ENCODE assay signal across 1 cellular context in genomic region chr3:59980576-59980975, GRCh38.
TF ChIP-seq lines count a peak whose summit lies in the region.

No MANE protein-coding gene starts in this region.

TF ChIP-seq in WTC11, 78 proteins besides CTCF, POLR2A, EP300 and RAD21 (continued from another document):
- no peak for TF ChIP-seq IRF1 (CRISPR knock-in tag; IDR thresholded peaks at IDR 0.05)
- no peak for TF ChIP-seq TEAD4 (CRISPR knock-in tag; IDR thresholded peaks at IDR 0.05)
